In genomic region chr5:142145106-142145900, GRCh38 we compare ENCODE assay signal across 8 cellular contexts. TPM values are rescaled to one million over a fixed set of nuclear protein-coding genes. Genes with fewer than 3 reads are reported as not detected.
A peak's percentile ranks its signal among the peaks of the same experiment; 100 is the strongest.
DNase-seq lines count a peak whose midpoint lies in the region; ATAC-seq and TF ChIP-seq lines count a peak whose summit lies in the region.

No MANE protein-coding gene starts in this region.

- no peak overlapping the region for H3K4me3 ChIP-seq in retinal pigment epithelial cell (ENCODE audit: low read length)

- peak; percentile 82 for TF ChIP-seq CTCF in retinal pigment epithelial cell (conservative IDR thresholded peaks at IDR 0.05; ENCODE audit: low read depth, low read length)

- peak; percentile 87 for ATAC-seq in GM19452 (IDR thresholded peaks at IDR 0.05; ENCODE audit: unreplicated experiment)
- ATAC-seq in Right ventricle myocardium superior (ENCODE audit: poor library complexity), result peak; percentile 84

- DNase-seq in COR-L47 (lab: John Stamatoyannopoulos, UW) (peak; percentile 39), HT1080 (ENCODE audit: low read depth) (peak; percentile 66), SHP77 treated with DMSO at 0.1 percent for 48 hours (lab: John Stamatoyannopoulos, UW) (peak; percentile 32), Right ventricle myocardium superior (no peak), retinal pigment epithelial cell (ENCODE audit: low read depth) (peak; percentile 29), 8988T (no peak)
- peak; percentile 65 for DNase-seq in activated naive CD4-positive, alpha-beta T cell treated with Interleukin-2 at 50 U/mL for 16 hours

- intact Hi-C loops in Right ventricle myocardium superior (cut with DNase I), result no loop called here

RNA-seq across cellular contexts. Expression of gene NDFIP1, which starts 36.7 kb away (rescaled TPM):
- total RNA-seq in HT1080 (2014; rRNA removed; shearing (Covaris generic)), result 45.7 and 72.5 TPM in 2 replicates
- polyA plus RNA-seq in HT1080 (2015; cell fraction: cytosol; rRNA removed), result 50.2 and 57.5 TPM in 2 replicates
- 30.7 and 37.7 TPM in 2 replicates for polyA plus RNA-seq in HT1080 (2015; cell fraction: nucleus; rRNA removed)
- total RNA-seq in Right ventricle myocardium superior, result 50.7 TPM

Comparison
In these comparisons a context has a peak if more than half of its experiments do, and no peak if none do; other contexts are left out.
1. DNase-seq: peak in COR-L47 (single experiment), HT1080 (single experiment), SHP77 treated with DMSO at 0.1 percent for 48 hours (single experiment), activated naive CD4-positive, alpha-beta T cell treated with Interleukin-2 at 50 U/mL for 16 hours (single experiment) and retinal pigment epithelial cell (single experiment); none in Right ventricle myocardium superior (single experiment) and 8988T (single experiment).